9 cellular contexts compared by ENCODE assay signal in the genomic region with DNA sequence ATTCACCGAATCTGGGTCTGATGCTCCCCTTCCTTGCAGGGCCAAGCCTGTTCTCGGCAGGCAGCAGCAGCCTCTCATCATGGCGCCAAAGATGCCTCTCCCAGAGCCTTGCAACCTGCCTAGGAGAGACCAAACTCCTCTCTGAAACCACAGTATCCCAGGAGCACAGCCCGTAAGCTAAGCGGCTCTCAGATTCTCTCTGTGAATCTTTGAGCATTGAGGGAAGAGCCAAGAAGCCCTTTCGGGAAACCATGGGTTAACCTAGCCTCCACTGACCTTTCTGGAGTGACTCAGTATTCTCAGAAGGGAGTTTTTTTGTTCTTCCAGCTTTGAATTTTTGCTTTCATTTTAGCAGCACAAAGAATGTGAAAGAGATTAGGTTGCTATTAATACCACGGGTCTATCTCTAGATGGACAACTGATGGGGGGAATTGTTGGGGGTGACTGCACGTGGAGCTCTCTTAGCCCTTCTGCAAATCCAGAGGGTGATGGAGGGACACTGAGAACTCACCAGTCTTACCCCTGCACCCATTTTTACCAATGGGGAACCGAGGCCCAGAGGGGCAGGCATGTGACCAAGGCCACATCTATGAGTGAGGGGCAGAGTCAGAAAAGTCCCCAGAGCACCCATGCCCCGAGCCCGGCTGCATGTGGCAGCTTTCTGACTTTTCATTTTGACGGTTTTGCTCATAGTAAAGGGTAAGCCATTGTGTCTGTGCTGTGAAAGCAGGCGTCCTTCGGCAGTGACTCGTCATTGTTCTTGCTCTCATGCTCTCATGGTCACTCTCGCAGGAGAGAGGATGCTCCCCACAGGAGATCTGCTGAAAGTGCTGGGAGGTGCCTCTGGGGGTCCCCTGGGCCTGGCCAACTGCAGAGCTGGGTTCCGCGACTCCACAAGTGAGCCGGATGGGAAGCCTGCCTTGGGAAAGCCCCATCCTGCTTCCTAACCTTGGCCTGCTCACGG. TPM values are rescaled to one million over a fixed set of nuclear protein-coding genes. Genes with fewer than 3 reads are reported as not detected.
DNase-seq lines count a peak whose midpoint lies in the region; ATAC-seq and TF ChIP-seq lines count a peak whose summit lies in the region.
"Had no signal": no experiment of that assay in that cellular context is flagged by ENCODE, and none has a peak within 500 bp of the region (broad histone marks: within the 10 kb centered on the region; RNA-seq: fewer than 3 reads in every experiment).

No MANE protein-coding gene starts in this region.

- H3K9me3 Mint-ChIP-seq in stimulated activated naive B cell treated with anti-CD40 and anti-IgM and Interleukin-4, amounts not matched to agents 10 μg/mL and 1 μg/mL and 100 μg/mL, for 72 hours = no peaks in the 10 kb centered on the region

- H3K27me3 Mint-ChIP-seq in stimulated activated naive B cell treated with anti-CD40 and anti-IgM and Interleukin-4, amounts not matched to agents 10 μg/mL and 1 μg/mL and 100 μg/mL, for 72 hours = no peaks in the 10 kb centered on the region

- no peak for TF ChIP-seq CTCF in GM10248 (IDR thresholded peaks at IDR 0.05; ENCODE audit: control extremely low read depth, extremely low read depth, low read depth, missing control alignments)
- no peak for TF ChIP-seq CTCF in Panc1 (IDR thresholded peaks at IDR 0.05)

- DNase-seq in GM10248 (ENCODE audit: extremely low spot score) = peak; percentile 61
- DNase-seq in Panc1 (ENCODE audit: low read depth, low spot score) = no peak
- DNase-seq in fibroblast of the conjunctiva (ENCODE audit: low read depth) = peak; percentile 37
- peak; percentile 20 for DNase-seq in stimulated activated naive B cell treated with anti-CD40 and anti-IgM and Interleukin-4, amounts not matched to agents 10 μg/mL and 1 μg/mL and 100 μg/mL, for 72 hours
- DNase-seq in activated gamma-delta T cell treated with Interleukin-2 at 50 U/mL for 16 hours = no peak
- DNase-seq in Kasumi-1 (lab: John Stamatoyannopoulos, UW) = no peak
- DNase-seq in NCI-H128 (lab: John Stamatoyannopoulos, UW; ENCODE audit: unreplicated experiment) = no peak

- H3K27me3 ChIP-seq in Panc1 (ENCODE audit: control insufficient read depth, insufficient read depth, low read length) = no peaks in the 10 kb centered on the region

- POLR2A ChIA-PET in GM10248 (lab: Yijun Ruan, JAX) = no interaction called here
- POLR2A ChIA-PET in Panc1 (lab: Charles Lee) = interaction anchor here (0.6 to 0.7 kb wide), 2 partner anchors 114 to 761 kb away, joined by 6 to 8 read pairs; no protein-coding TSS in a partner anchor

- H3K27ac ChIP-seq in Panc1 (ENCODE audit: low read length) = peak overlapping the region; percentile 74

- H3K36me3 Mint-ChIP-seq in stimulated activated naive B cell treated with anti-CD40 and anti-IgM and Interleukin-4, amounts not matched to agents 10 μg/mL and 1 μg/mL and 100 μg/mL, for 72 hours = no peaks in the 10 kb centered on the region

- CTCF ChIA-PET in GM10248 (lab: Yijun Ruan, JAX) = interaction anchor here (1.0 to 5.4 kb wide), 6 partner anchors 9 to 244 kb away, joined by 3 to 50 read pairs (median 4); no protein-coding TSS in a partner anchor
- CTCF ChIA-PET in Panc1 (lab: Charles Lee) = no interaction called here

- in situ Hi-C loops in Panc1 (cut with HindIII; ENCODE audit: low pct_unique_long_range_greater_than_20kb, low sequenced_read_pairs) = no loop called here

- BruUV-seq in Panc1 (replicated peaks; lab: Mats Ljungman, UMichigan) = no TSS peak

- intact Hi-C loops in Panc1 (cut with micrococcal nuclease; ENCODE audit: unreplicated experiment) = loop anchor here (5.0 kb wide), 1 partner anchor 250 kb away; no protein-coding TSS in a partner anchor

- peak overlapping the region; percentile 86 for H3K27ac Mint-ChIP-seq in stimulated activated naive B cell treated with anti-CD40 and anti-IgM and Interleukin-4, amounts not matched to agents 10 μg/mL and 1 μg/mL and 100 μg/mL, for 72 hours

- ATAC-seq in GM21737 (IDR thresholded peaks at IDR 0.05; ENCODE audit: unreplicated experiment) (peak; percentile 53), Panc1 (peak; percentile 28)
- ATAC-seq in stimulated activated naive B cell treated with anti-CD40 and anti-IgM and Interleukin-4, amounts not matched to agents 10 μg/mL and 1 μg/mL and 100 μg/mL, for 72 hours (replicated peaks) = peak; percentile 71 to 74
- ATAC-seq: left colon had no signal

- H3K4me1 ChIP-seq in Panc1 (ENCODE audit: control insufficient read depth, insufficient read depth, low read length) = peaks cover 29% of the 10 kb centered on the region

- peak overlapping the region; percentile 57 to 66 for H3K4me3 Mint-ChIP-seq in stimulated activated naive B cell treated with anti-CD40 and anti-IgM and Interleukin-4, amounts not matched to agents 10 μg/mL and 1 μg/mL and 100 μg/mL, for 72 hours

- H3K4me1 Mint-ChIP-seq in stimulated activated naive B cell treated with anti-CD40 and anti-IgM and Interleukin-4, amounts not matched to agents 10 μg/mL and 1 μg/mL and 100 μg/mL, for 72 hours = peaks cover 44 to 64% of the 10 kb centered on the region in 2 donors

- H3K36me3 ChIP-seq in Panc1 (ENCODE audit: control insufficient read depth, insufficient read depth, low read length) = no peaks in the 10 kb centered on the region

- no peak overlapping the region for H3K4me3 ChIP-seq in Panc1 (ENCODE audit: low read depth in 2 of 2, low read length in 2 of 2)

- H3K9me3 ChIP-seq in Panc1 (ENCODE audit: control insufficient read depth, insufficient read depth, low read depth, low read length) = no peaks in the 10 kb centered on the region

RNA-seq across cellular contexts. Expression of a gene that starts 36.0 kb away (rescaled TPM):
- total RNA-seq in Panc1 (2021; ENCODE audit: unreplicated experiment) = 0.21 TPM
- polyA plus RNA-seq in Panc1 (2012; ENCODE audit: insufficient read length) = 0.31 TPM

Comparison
In these comparisons a context has a peak if more than half of its experiments do, and no peak if none do; other contexts are left out.
1. DNase-seq: peak in GM10248 (single experiment), fibroblast of the conjunctiva (single experiment) and stimulated activated naive B cell treated with anti-CD40 and anti-IgM and Interleukin-4, amounts not matched to agents 10 μg/mL and 1 μg/mL and 100 μg/mL, for 72 hours (single experiment); none in Panc1 (single experiment), activated gamma-delta T cell treated with Interleukin-2 at 50 U/mL for 16 hours (single experiment), Kasumi-1 (0 of 2) and NCI-H128 (single experiment).
2. Peak in every context shown above with its lines, with median percentiles within 50 percentile points of each other: ATAC-seq.